Comparison of ENCODE assay signal across 8 cellular contexts in genomic region chr1:192311281-192311680, GRCh38.
DNase-seq lines count a peak whose midpoint lies in the region; ATAC-seq and TF ChIP-seq lines count a peak whose summit lies in the region.

No MANE protein-coding gene starts in this region.

- no peak for ATAC-seq in GM21723 (IDR thresholded peaks at IDR 0.05; ENCODE audit: unreplicated experiment)
- ATAC-seq in GM21619 (IDR thresholded peaks at IDR 0.05; ENCODE audit: unreplicated experiment), result no peak
- no peak for ATAC-seq in HG02623 (IDR thresholded peaks at IDR 0.05; ENCODE audit: unreplicated experiment)

- DNase-seq in AG09309 (ENCODE audit: low read depth), result peak; percentile 10
- peak; percentile 4 for DNase-seq in HFF-Myc (ENCODE audit: extremely low read depth, low read depth)
- peak; percentile 8 for DNase-seq in RPMI8226
- DNase-seq in foreskin melanocyte, result peak; percentile 56
- no peak for DNase-seq in stimulated activated CD4-positive, alpha-beta T cell treated with anti-CD3 and anti-CD28 coated beads, Interleukin-1b, Interleukin-23, amount 100 ng/mL, for 48 hours

- TF ChIP-seq CTCF in AG09309 (IDR thresholded peaks at IDR 0.05; ENCODE audit: control insufficient read depth, insufficient read depth, low read depth, low read length, missing control alignments) (peak; percentile 66), HFF-Myc (IDR thresholded peaks at IDR 0.05; ENCODE audit: low read depth, low read length, missing control alignments) (peak; percentile 29)

- H3K4me3 ChIP-seq in AG09309 (ENCODE audit: control insufficient read depth, low read depth, low read length) (no peak overlapping the region), HFF-Myc (replicated peaks; ENCODE audit: low read depth, low read length) (no peak overlapping the region)
